Comparison of ENCODE assay signal across 14 cellular contexts in genomic region chr15:62447742-62448141, GRCh38.
"Had no signal": no experiment of that assay in that cellular context is flagged by ENCODE, and none has a peak within 500 bp of the region (broad histone marks: within the 10 kb centered on the region; RNA-seq: fewer than 3 reads in every experiment).

No MANE protein-coding gene starts in this region.

- H3K27me3 ChIP-seq: dorsolateral prefrontal cortex, suprapubic skin, upper lobe of left lung had no signal

- H3K36me3 ChIP-seq: suprapubic skin, upper lobe of left lung had no signal

- H3K4me2 ChIP-seq: smooth muscle cell had no signal

- H3K27ac ChIP-seq: dorsolateral prefrontal cortex, suprapubic skin, upper lobe of left lung had no signal

- H3K4me1 ChIP-seq: suprapubic skin, upper lobe of left lung had no signal

- DNase-seq: activated CD4-positive, CD25-positive, alpha-beta regulatory T cell treated with anti-CD3 and anti-CD28 coated beads, Interleukin-2, amount 50 U/mL, for 72 hours; activated naive CD4-positive, alpha-beta T cell; dorsolateral prefrontal cortex; erythroblast; mammary epithelial cell; posterior cingulate gyrus; stimulated activated naive CD8-positive, alpha-beta T cell treated with anti-CD3 and anti-CD28 coated beads, Interleukin-15, Interleukin-2, amounts not matched to agents 100 U/mL and 50 U/mL, for 24 hours; T-helper 1 cell; T1000; upper lobe of left lung had no signal

- H3K9me3 ChIP-seq: suprapubic skin, upper lobe of left lung had no signal

- ATAC-seq: natural killer cell treated with Interleukin-12 subunit alpha and Interleukin-12 subunit beta and Interleukin-15 and Interleukin-18, amount 100 ng/mL, for 72 hours; SK-N-SH treated with all-trans-retinoic acid at 6 μM for 48 hours; stimulated activated naive CD8-positive, alpha-beta T cell treated with anti-CD3 and anti-CD28 coated beads, Interleukin-15, Interleukin-2, amounts not matched to agents 100 U/mL and 50 U/mL, for 24 hours had no signal

- H3K4me3 ChIP-seq: dorsolateral prefrontal cortex, smooth muscle cell, suprapubic skin, upper lobe of left lung had no signal
